Comparison of ENCODE assay signal across 18 cellular contexts in genomic region chr4:155707251-155707650, GRCh38. TPM values are rescaled to one million over a fixed set of nuclear protein-coding genes. Genes with fewer than 3 reads are reported as not detected.
"Had no signal": no experiment of that assay in that cellular context is flagged by ENCODE, and none has a peak within 500 bp of the region (broad histone marks: within the 10 kb centered on the region; RNA-seq: fewer than 3 reads in every experiment).

No MANE protein-coding gene starts in this region.

- DNase-seq: cerebellar nuclear complex; effector memory CD8-positive, alpha-beta T cell; gastrocnemius medialis; immature natural killer cell; naive thymus-derived CD4-positive, alpha-beta T cell; small intestine; stimulated activated CD4-positive, alpha-beta T cell treated with anti-CD3 and anti-CD28 coated beads, Interleukin-12 subunit alpha, Interleukin-12 subunit beta, amount 100 ng/mL, for 4 hours; stimulated activated naive CD4-positive, alpha-beta T cell; stomach; substantia nigra; transverse colon had no signal

- H3K4me1 Mint-ChIP-seq: immature natural killer cell; memory B cell; naive thymus-derived CD4-positive, alpha-beta T cell had no signal

- H3K27ac ChIP-seq: epithelial cell of prostate, esophagus muscularis mucosa, gastrocnemius medialis, stomach, thoracic aorta, transverse colon had no signal

- H3K4me1 ChIP-seq: gastrocnemius medialis had no signal

- H3K36me3 ChIP-seq: gastrocnemius medialis, transverse colon had no signal

- H3K27me3 Mint-ChIP-seq: dendritic cell treated with granulocyte-macrophage colony-stimulating factor and Interleukin-4, amounts not matched to agents 40 ng/mL and 50 ng/mL, for 4 days; effector memory CD8-positive, alpha-beta T cell; memory B cell had no signal

- H3K4me3 ChIP-seq: esophagus muscularis mucosa, gastrocnemius medialis, stomach, thoracic aorta, transverse colon had no signal

- H3K9me3 Mint-ChIP-seq: dendritic cell treated with granulocyte-macrophage colony-stimulating factor and Interleukin-4, amounts not matched to agents 40 ng/mL and 50 ng/mL, for 4 days; effector memory CD8-positive, alpha-beta T cell; immature natural killer cell; memory B cell; naive thymus-derived CD4-positive, alpha-beta T cell; neural crest cell had no signal

- H3K27ac Mint-ChIP-seq: dendritic cell treated with granulocyte-macrophage colony-stimulating factor and Interleukin-4, amounts not matched to agents 40 ng/mL and 50 ng/mL, for 4 days; effector memory CD8-positive, alpha-beta T cell; immature natural killer cell; memory B cell; naive thymus-derived CD4-positive, alpha-beta T cell had no signal

- H3K9me3 ChIP-seq: esophagus muscularis mucosa, gastrocnemius medialis, stomach, thoracic aorta, transverse colon had no signal

- H3K4me3 Mint-ChIP-seq: dendritic cell treated with granulocyte-macrophage colony-stimulating factor and Interleukin-4, amounts not matched to agents 40 ng/mL and 50 ng/mL, for 4 days; effector memory CD8-positive, alpha-beta T cell; immature natural killer cell; memory B cell; naive thymus-derived CD4-positive, alpha-beta T cell; neural crest cell had no signal

- H3K36me3 Mint-ChIP-seq: immature natural killer cell; memory B cell; naive thymus-derived CD4-positive, alpha-beta T cell had no signal

- H3K27me3 ChIP-seq: esophagus muscularis mucosa, gastrocnemius medialis, stomach, transverse colon had no signal

- ATAC-seq: effector memory CD8-positive, alpha-beta T cell; gastrocnemius medialis; naive thymus-derived CD4-positive, alpha-beta T cell; right cardiac atrium had no signal

RNA-seq across cellular contexts. Expression of gene GUCY1A1, which starts 40.6 kb away (rescaled TPM):
- polyA plus RNA-seq: naive thymus-derived CD4-positive, alpha-beta T cell had no signal

RNA-seq across cellular contexts. Expression of gene GUCY1B1, which starts 51.6 kb away (rescaled TPM):
- polyA plus RNA-seq: naive thymus-derived CD4-positive, alpha-beta T cell had no signal
